8 cellular contexts compared by ENCODE assay signal in the genomic region with DNA sequence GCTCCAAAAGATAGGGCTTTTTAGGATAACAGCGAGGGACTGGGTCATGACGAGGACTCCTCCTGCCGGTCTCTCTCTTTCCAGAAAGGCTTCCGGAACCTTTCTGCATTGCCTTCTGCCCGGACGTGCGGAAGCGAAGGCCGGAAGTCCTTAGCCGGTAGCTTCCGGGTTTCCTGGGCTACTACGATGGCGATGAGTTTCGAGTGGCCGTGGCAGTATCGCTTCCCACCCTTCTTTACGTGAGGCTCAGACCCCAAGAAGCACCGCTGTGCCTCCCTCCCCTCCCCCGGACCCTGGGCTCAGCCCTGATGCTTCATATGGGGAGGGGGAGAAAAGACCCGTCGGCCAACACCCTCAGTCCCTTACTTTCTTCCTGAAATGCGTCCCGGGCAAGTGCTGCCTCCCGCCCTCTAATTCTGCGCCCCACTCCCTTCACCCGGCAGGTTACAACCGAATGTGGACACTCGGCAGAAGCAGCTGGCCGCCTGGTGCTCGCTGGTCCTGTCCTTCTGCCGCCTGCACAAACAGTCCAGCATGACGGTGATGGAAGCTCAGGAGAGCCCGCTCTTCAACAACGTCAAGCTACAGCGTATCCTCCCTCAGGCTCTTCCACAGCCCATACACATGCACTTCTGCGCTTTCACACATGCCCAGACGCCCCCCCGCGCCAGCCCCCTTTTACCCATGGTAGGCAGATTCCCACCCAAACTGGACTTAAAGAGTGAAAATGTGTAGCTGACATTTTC. TPM values are rescaled to one million over a fixed set of nuclear protein-coding genes. Genes with fewer than 3 reads are reported as not detected.
DNase-seq lines count a peak whose midpoint lies in the region; ATAC-seq, FAIRE-seq and TF ChIP-seq lines count a peak whose summit lies in the region.

A gene (plus strand): TSS at position 160 of the 746 bp plus-strand sequence. CDS start 27 bp downstream, at position 187.

- POLR2A ChIA-PET in HCT116 (lab: Charles Lee) = interaction anchor here (0.6 to 1.6 kb wide), 4 partner anchors 10 to 196 kb away, joined by 3 to 5 read pairs (median 4); a partner anchor contains a TSS

- peak in 1 of 3 experiments; percentile 18; a peak in 1 of 6 replicates for TF ChIP-seq CTCF in HCT116 (IDR thresholded peaks at IDR 0.05 in 2 of 3, conservative IDR thresholded peaks at IDR 0.05 in 1 of 3; ENCODE audit: borderline replicate concordance in 1 of 3, insufficient read depth in 1 of 3, low read depth in 2 of 3, low read length in 2 of 3)

- H4K20me1 ChIP-seq in HCT116 (ENCODE audit: insufficient read depth) = no peaks in the 10 kb centered on the region

- DNase-seq in DMS 273 treated with DMSO at 0.1 percent for 48 hours (lab: John Stamatoyannopoulos, UW) (peak; percentile 55), HCT116 (ENCODE audit: low read depth, low spot score) (peak; percentile 75), NCI-H187 (lab: John Stamatoyannopoulos, UW) (peak; percentile 55 to 70), T-helper 2 cell (peak; percentile 28 to 87 (median 59)), anterior cingulate cortex (lab: John Stamatoyannopoulos, UW) (peak in 57 of 58 donors; percentile 26 to 91 (median 69)), right cardiac atrium (peak; percentile 78 to 91 (median 89)), putamen (ENCODE audit: low spot score) (peak; percentile 84), urothelium cell line (ENCODE audit: low spot score) (peak; percentile 90)

- peak within 1 kb of the TSS; percentile 82 for H3K9ac ChIP-seq in HCT116 (ENCODE audit: low read length)

- BruUV-seq in HCT116 (replicated peaks; lab: Mats Ljungman, UMichigan) = TSS peak; percentile 75

- ATAC-seq in HCT116 = peak; percentile 94
- peak; percentile 94 to 96 for ATAC-seq in right cardiac atrium

- peaks cover 19% of the 10 kb centered on the region for H3K79me2 ChIP-seq in HCT116 (ENCODE audit: insufficient read depth, low read length)

- TF ChIP-seq POLR2A in HCT116 (IDR thresholded peaks at IDR 0.05; ENCODE audit: borderline replicate concordance, extremely low read depth, insufficient read depth, insufficient read length) = peak; percentile 92

- H3K4me3 ChIP-seq in HCT116 (replicated peaks in 1 of 2; ENCODE audit: low read depth in 1 of 2, low read length in 2 of 2) = peak within 1 kb of the TSS; percentile 85 to 99
- H3K4me3 ChIP-seq in right cardiac atrium (ENCODE audit: low read length) = peak within 1 kb of the TSS; percentile 63

- no peak for FAIRE-seq in urothelium cell line (lab: Jason Lieb, UNC)

- H3K9me3 ChIP-seq in HCT116 (ENCODE audit: control insufficient read depth in 1 of 2, insufficient read depth in 1 of 2, low read depth in 1 of 2, low read length in 2 of 2) (no peaks in the 10 kb centered on the region), right cardiac atrium (ENCODE audit: control insufficient read depth, low read length) (no peaks in the 10 kb centered on the region)

- WGBS in right cardiac atrium = 1% methylated on average over 39 of the region's 39 CpGs

- peaks cover under 1 to 14% of the 10 kb centered on the region in 2 experiments for H3K36me3 ChIP-seq in HCT116 (ENCODE audit: control insufficient read depth in 1 of 2, insufficient read depth in 2 of 2, low read length in 2 of 2)

- peaks cover 8 to 12% of the 10 kb centered on the region in 2 experiments; a peak in 2 of 4 replicates for H3K4me1 ChIP-seq in HCT116 (ENCODE audit: control insufficient read depth in 1 of 2, insufficient read depth in 2 of 2, low read length in 2 of 2)
- H3K4me1 ChIP-seq in right cardiac atrium (ENCODE audit: control insufficient read depth, insufficient read depth, low read length) = peaks cover 2% of the 10 kb centered on the region

- RAD21 ChIA-PET in HCT116 (lab: Charles Lee; ENCODE audit: low non-redundant PET in 1 of 2, low total read pairs in 2 of 2, uncharacterized antibody in 2 of 2, unreplicated experiment in 2 of 2) = no interaction called here

- TF ChIP-seq RAD21 in HCT116 (IDR thresholded peaks at IDR 0.05; ENCODE audit: low read depth) = no peak

- H3K27me3 ChIP-seq in HCT116 (ENCODE audit: insufficient read depth, low read length) = no peaks in the 10 kb centered on the region
- no peaks in the 10 kb centered on the region for H3K27me3 ChIP-seq in right cardiac atrium (ENCODE audit: control insufficient read depth, insufficient read depth)

- intact Hi-C loops in HCT116 (cut with micrococcal nuclease) = no loop called here
- intact Hi-C loops in right cardiac atrium (cut with DNase I) = no loop called here

- CTCF ChIA-PET in HCT116 (lab: Charles Lee) = interaction anchor here (0.6 to 3.6 kb wide), 2 partner anchors 10 to 178 kb away, joined by 3 to 24 read pairs; no protein-coding TSS in a partner anchor

- no peaks in the 10 kb centered on the region for H3K9me2 ChIP-seq in HCT116 (ENCODE audit: insufficient read depth)

- peak within 1 kb of the TSS; percentile 72 for H2AFZ ChIP-seq in HCT116 (ENCODE audit: low read depth, low read length, poor library complexity, severe bottlenecking)

- H3K4me2 ChIP-seq in HCT116 (ENCODE audit: low read length) = peak within 1 kb of the TSS; percentile 74

- H3K27ac ChIP-seq in HCT116 (ENCODE audit: low read depth, low read length) = peak within 1 kb of the TSS; percentile 65
- peak within 1 kb of the TSS; percentile 36 for H3K27ac ChIP-seq in right cardiac atrium (ENCODE audit: low read length)

TF ChIP-seq in HCT116, 20 proteins besides CTCF, POLR2A, EP300 and RAD21 (continues in another document):
- TF ChIP-seq, protein P1, sequence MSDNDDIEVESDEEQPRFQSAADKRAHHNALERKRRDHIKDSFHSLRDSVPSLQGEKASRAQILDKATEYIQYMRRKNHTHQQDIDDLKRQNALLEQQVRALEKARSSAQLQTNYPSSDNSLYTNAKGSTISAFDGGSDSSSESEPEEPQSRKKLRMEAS (IDR thresholded peaks at IDR 0.05) = peak; percentile 68
- TF ChIP-seq ZFX (IDR thresholded peaks at IDR 0.05) (no peak), CBX3 (IDR thresholded peaks at IDR 0.05; ENCODE audit: low read depth) (peak; percentile 87), JUND (IDR thresholded peaks at IDR 0.05) (peak; percentile 18; the same call in 1 of the 2 replicates), ELF1 (IDR thresholded peaks at IDR 0.05; ENCODE audit: borderline replicate concordance, low read depth) (peak; percentile 83; the same call in 1 of the 2 replicates), ZNF274 (IDR thresholded peaks at IDR 0.05; ENCODE audit: low read depth, low read length) (no peak), EGR1 (IDR thresholded peaks at IDR 0.05; ENCODE audit: low read depth) (0 out of 2 replicates have a peak, but pooled peaks have one; percentile 34), SP1 (IDR thresholded peaks at IDR 0.05; ENCODE audit: low read depth) (peak; percentile 45; the same call in 1 of the 2 replicates), FOSL1 (IDR thresholded peaks at IDR 0.05; ENCODE audit: low read depth) (peak; percentile 13; the same call in 1 of the 2 replicates), EZH2 (IDR thresholded peaks at IDR 0.05) (no peak), SIN3A (IDR thresholded peaks at IDR 0.05; ENCODE audit: low read depth) (peak; percentile 87), TCF7L2 (IDR thresholded peaks at IDR 0.05; ENCODE audit: borderline replicate concordance, extremely low read depth, insufficient read depth, insufficient read length) (no peak), POLR2AphosphoS5 (IDR thresholded peaks at IDR 0.05; ENCODE audit: low read depth, low read length) (peak; percentile 97)
- TF ChIP-seq, protein P2, sequence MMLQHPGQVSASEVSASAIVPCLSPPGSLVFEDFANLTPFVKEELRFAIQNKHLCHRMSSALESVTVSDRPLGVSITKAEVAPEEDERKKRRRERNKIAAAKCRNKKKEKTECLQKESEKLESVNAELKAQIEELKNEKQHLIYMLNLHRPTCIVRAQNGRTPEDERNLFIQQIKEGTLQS (IDR thresholded peaks at IDR 0.05) = no peak
- TF ChIP-seq, protein P3, sequence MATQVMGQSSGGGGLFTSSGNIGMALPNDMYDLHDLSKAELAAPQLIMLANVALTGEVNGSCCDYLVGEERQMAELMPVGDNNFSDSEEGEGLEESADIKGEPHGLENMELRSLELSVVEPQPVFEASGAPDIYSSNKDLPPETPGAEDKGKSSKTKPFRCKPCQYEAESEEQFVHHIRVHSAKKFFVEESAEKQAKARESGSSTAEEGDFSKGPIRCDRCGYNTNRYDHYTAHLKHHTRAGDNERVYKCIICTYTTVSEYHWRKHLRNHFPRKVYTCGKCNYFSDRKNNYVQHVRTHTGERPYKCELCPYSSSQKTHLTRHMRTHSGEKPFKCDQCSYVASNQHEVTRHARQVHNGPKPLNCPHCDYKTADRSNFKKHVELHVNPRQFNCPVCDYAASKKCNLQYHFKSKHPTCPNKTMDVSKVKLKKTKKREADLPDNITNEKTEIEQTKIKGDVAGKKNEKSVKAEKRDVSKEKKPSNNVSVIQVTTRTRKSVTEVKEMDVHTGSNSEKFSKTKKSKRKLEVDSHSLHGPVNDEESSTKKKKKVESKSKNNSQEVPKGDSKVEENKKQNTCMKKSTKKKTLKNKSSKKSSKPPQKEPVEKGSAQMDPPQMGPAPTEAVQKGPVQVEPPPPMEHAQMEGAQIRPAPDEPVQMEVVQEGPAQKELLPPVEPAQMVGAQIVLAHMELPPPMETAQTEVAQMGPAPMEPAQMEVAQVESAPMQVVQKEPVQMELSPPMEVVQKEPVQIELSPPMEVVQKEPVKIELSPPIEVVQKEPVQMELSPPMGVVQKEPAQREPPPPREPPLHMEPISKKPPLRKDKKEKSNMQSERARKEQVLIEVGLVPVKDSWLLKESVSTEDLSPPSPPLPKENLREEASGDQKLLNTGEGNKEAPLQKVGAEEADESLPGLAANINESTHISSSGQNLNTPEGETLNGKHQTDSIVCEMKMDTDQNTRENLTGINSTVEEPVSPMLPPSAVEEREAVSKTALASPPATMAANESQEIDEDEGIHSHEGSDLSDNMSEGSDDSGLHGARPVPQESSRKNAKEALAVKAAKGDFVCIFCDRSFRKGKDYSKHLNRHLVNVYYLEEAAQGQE (IDR thresholded peaks at IDR 0.05; ENCODE audit: low read depth) = no peak

RNA-seq across cellular contexts. Expression of the gene that starts here (rescaled TPM):
- total RNA-seq in HCT116 (2021; ENCODE audit: unreplicated experiment) = 57.0 TPM
- polyA plus RNA-seq in HCT116 (2012) = 59.3 and 61.8 TPM in 2 replicates
- 10 to 100 TPM; 32.0 to 37.7 (median 33.0) TPM for total RNA-seq in right cardiac atrium
- polyA plus RNA-seq in right cardiac atrium = 42.7 TPM

Comparison
In these comparisons a context has a peak if more than half of its experiments do, and no peak if none do; other contexts are left out.
1. Peak in every context shown above with its lines: DNase-seq, ATAC-seq, H3K4me3 ChIP-seq and H3K27ac ChIP-seq.